Comparison of ENCODE assay signal across 28 cellular contexts in the genomic region with DNA sequence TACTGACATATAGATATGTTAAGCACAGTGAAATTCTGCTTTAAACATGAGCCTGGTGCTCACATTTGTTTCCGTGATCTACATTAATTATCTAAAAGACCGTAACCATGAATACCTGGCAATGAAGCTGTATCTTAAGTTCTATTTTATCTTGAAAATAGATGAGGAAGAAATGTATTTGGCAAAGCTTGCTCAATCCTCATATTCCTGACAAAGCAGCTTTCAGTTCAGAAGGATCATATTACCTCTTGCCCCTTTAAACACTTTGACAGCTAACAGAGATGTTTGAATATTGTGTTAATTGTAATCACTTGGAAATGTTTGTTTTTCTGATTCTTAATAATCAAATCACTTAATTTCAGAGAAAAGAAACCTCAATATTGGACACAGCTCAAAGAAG. TPM values are rescaled to one million over a fixed set of nuclear protein-coding genes. Genes with fewer than 3 reads are reported as not detected.
A peak's percentile ranks its signal among the peaks of the same experiment; 100 is the strongest.
DNase-seq lines count a peak whose midpoint lies in the region; ATAC-seq, FAIRE-seq and TF ChIP-seq lines count a peak whose summit lies in the region.
"Had no signal": no experiment of that assay in that cellular context is flagged by ENCODE, and none has a peak within 500 bp of the region (broad histone marks: within the 10 kb centered on the region; RNA-seq: fewer than 3 reads in every experiment).

No MANE protein-coding gene starts in this region.

- H2AFZ ChIP-seq in keratinocyte (ENCODE audit: control insufficient read depth, low read length) (peak overlapping the region; percentile 10), mammary epithelial cell (ENCODE audit: low read depth, low read length) (no peak overlapping the region)

- WGBS in mammary epithelial cell (ENCODE audit: low coverage, missing lambda C conversion rate): 92% methylated on average over 2 of the region's 2 CpGs

- no peaks in the 10 kb centered on the region for H3K27me3 ChIP-seq in keratinocyte (ENCODE audit: control insufficient read depth, extremely low read depth, insufficient read depth, low read length)
- peaks cover 2% of the 10 kb centered on the region for H3K27me3 ChIP-seq in mammary epithelial cell (ENCODE audit: insufficient read depth, low read length)
- H3K27me3 ChIP-seq: adrenal gland, cardiac muscle cell, left lung, pancreas, right lobe of liver, thyroid gland had no signal

- CTCF ChIA-PET in mammary epithelial cell (lab: Charles Lee; ENCODE audit: low non-redundant PET) (no interaction called here), RWPE1 (lab: Yijun Ruan, JAX) (no interaction called here)

- H3K27ac ChIP-seq in keratinocyte (ENCODE audit: control insufficient read depth, insufficient read depth, low read length) (no peak overlapping the region), mammary epithelial cell (ENCODE audit: insufficient read depth, low read depth, low read length) (no peak overlapping the region), RWPE1 (no peak overlapping the region)
- H3K27ac ChIP-seq: adrenal gland, cardiac muscle cell, pancreas, right lobe of liver, thyroid gland had no signal

- H3K4me3 ChIP-seq in astrocyte of the cerebellum (ENCODE audit: low read depth, low read length) (no peak overlapping the region), keratinocyte (ENCODE audit: control insufficient read depth in 2 of 3, extremely low read depth in 1 of 3, insufficient read depth in 2 of 3, low read depth in 1 of 3, low read length in 3 of 3) (no peak overlapping the region), mammary epithelial cell (replicated peaks in 1 of 3; ENCODE audit: insufficient read depth in 1 of 3, low read depth in 2 of 3, low read length in 3 of 3) (no peak overlapping the region)
- H3K4me3 ChIP-seq: adrenal gland, cardiac muscle cell, left lung, pancreas, right lobe of liver, thyroid gland had no signal

- H3K36me3 ChIP-seq in keratinocyte (ENCODE audit: control insufficient read depth in 2 of 2, extremely low read depth in 1 of 2, insufficient read depth in 2 of 2, low read length in 2 of 2): no peaks in the 10 kb centered on the region
- H3K36me3 ChIP-seq in mammary epithelial cell (ENCODE audit: insufficient read depth, low read length): no peaks in the 10 kb centered on the region
- H3K36me3 ChIP-seq: adrenal gland, cardiac muscle cell, left lung, pancreas, right lobe of liver, thyroid gland had no signal

- FAIRE-seq in keratinocyte (lab: Jason Lieb, UNC): no peak
- FAIRE-seq: pancreas had no signal

- in situ Hi-C loops in astrocyte of the cerebellum (cut with HindIII; ENCODE audit: low sequenced_read_pairs) (loop anchor here (25.0 kb wide), 1 partner anchor 342 kb away; no protein-coding TSS in a partner anchor), mammary epithelial cell (cut with MboI; ENCODE audit: low sequenced_read_pairs in 2 of 2) (loop anchor here in 1 of 2 donors (25.0 kb wide), 1 partner anchor 342 kb away; no protein-coding TSS in a partner anchor)

- H3K4me1 ChIP-seq in keratinocyte (ENCODE audit: control insufficient read depth, extremely low read depth, insufficient read depth, low read length) (no peaks in the 10 kb centered on the region), mammary epithelial cell (ENCODE audit: insufficient read depth, low read length) (no peaks in the 10 kb centered on the region)
- H3K4me1 ChIP-seq: adrenal gland, left lung, pancreas, right lobe of liver, thyroid gland had no signal

- dilution Hi-C loops in keratinocyte (cut with MboI; ENCODE audit: extremely low pct_ligation_motif_present, low sequenced_read_pairs) (loop anchor here (25.0 kb wide), 1 partner anchor 342 kb away; no protein-coding TSS in a partner anchor), mammary epithelial cell (cut with HindIII; ENCODE audit: low sequenced_read_pairs) (no loop called here)

- H4K20me1 ChIP-seq in keratinocyte (ENCODE audit: control insufficient read depth, extremely low read depth, insufficient read depth, low read length) (no peaks in the 10 kb centered on the region), mammary epithelial cell (ENCODE audit: insufficient read depth, low read length) (peaks cover 3% of the 10 kb centered on the region)

- TF ChIP-seq CTCF in astrocyte of the cerebellum (IDR thresholded peaks at IDR 0.05; ENCODE audit: low read depth, low read length, missing control alignments): no peak
- no peak for TF ChIP-seq CTCF in keratinocyte (optimal IDR thresholded peaks at IDR 0.05 in 1 of 3, IDR thresholded peaks at IDR 0.05 in 1 of 3, conservative IDR thresholded peaks at IDR 0.05 in 1 of 3; ENCODE audit: extremely low read depth in 1 of 3, insufficient read depth in 2 of 3, low read length in 3 of 3)
- TF ChIP-seq CTCF in mammary epithelial cell (conservative IDR thresholded peaks at IDR 0.05 in 1 of 2, IDR thresholded peaks at IDR 0.05 in 1 of 2; ENCODE audit: extremely low read depth in 1 of 2, insufficient read depth in 1 of 2, low read depth in 1 of 2, low read length in 2 of 2): no peak
- TF ChIP-seq CTCF in RWPE1 (conservative IDR thresholded peaks at IDR 0.05; ENCODE audit: low read depth): no peak

- H3K9me3 ChIP-seq in keratinocyte (ENCODE audit: control insufficient read depth, low read depth, low read length) (no peaks in the 10 kb centered on the region), mammary epithelial cell (replicated peaks; ENCODE audit: insufficient read depth, low read length) (no peaks in the 10 kb centered on the region)
- H3K9me3 ChIP-seq: adrenal gland, left lung, pancreas, right lobe of liver, thyroid gland had no signal

- no peaks in the 10 kb centered on the region for H3K79me2 ChIP-seq in keratinocyte (ENCODE audit: control insufficient read depth, insufficient read depth, low read length)
- no peaks in the 10 kb centered on the region for H3K79me2 ChIP-seq in mammary epithelial cell (ENCODE audit: insufficient read depth, low read length)

- no peak overlapping the region for H3K4me2 ChIP-seq in keratinocyte (ENCODE audit: control insufficient read depth, extremely low read depth, insufficient read depth, low read depth, low read length)
- no peak overlapping the region for H3K4me2 ChIP-seq in mammary epithelial cell (ENCODE audit: insufficient read depth, low read depth, low read length)

- no TSS peak for BruUV-seq in mammary epithelial cell (replicated peaks; lab: Mats Ljungman, UMichigan)

- intact Hi-C loops in mammary epithelial cell (cut with micrococcal nuclease): no loop called here

- H3K9ac ChIP-seq in keratinocyte (ENCODE audit: control insufficient read depth, extremely low read depth, insufficient read depth, low read length) (no peak overlapping the region), mammary epithelial cell (ENCODE audit: insufficient read depth, low read length) (no peak overlapping the region)

- POLR2A ChIA-PET in RWPE1 (lab: Yijun Ruan, JAX; ENCODE audit: low non-redundant PET): no interaction called here

- no peaks in the 10 kb centered on the region for H3K9me1 ChIP-seq in keratinocyte (ENCODE audit: control insufficient read depth, extremely low read depth, insufficient read depth, low read length)

- no peak for ATAC-seq in HG03025 (IDR thresholded peaks at IDR 0.05; ENCODE audit: low FRiP score, unreplicated experiment)
- ATAC-seq: activated CD8-positive, alpha-beta T cell treated with anti-CD3 and anti-CD28 coated beads, Interleukin-2, amount 10 ng/mL, durations not matched to agents 7 days and 5 days; left lung; naive thymus-derived CD8-positive, alpha-beta T cell; right lobe of liver; stimulated activated naive CD8-positive, alpha-beta T cell treated with anti-CD3 and anti-CD28 coated beads, Interleukin-15, amount 100 ng/mL, for 72 hours had no signal

- DNase-seq in NCI-H2171 treated with DMSO at 0.1 percent for 48 hours (lab: John Stamatoyannopoulos, UW) (peak; percentile 19), NCI-H2171 (lab: John Stamatoyannopoulos, UW) (no peak), astrocyte of the cerebellum (ENCODE audit: low read depth) (peak; percentile 3), keratinocyte (ENCODE audit: low read depth, low spot score) (no peak), mammary epithelial cell (no peak), iPS-NIHi7 (ENCODE audit: extremely low spot score) (no peak), RWPE1 (ENCODE audit: low spot score) (no peak)
- DNase-seq: 8988T; activated CD8-positive, alpha-beta T cell treated with anti-CD3 and anti-CD28 coated beads, Interleukin-2, amount 10 ng/mL, durations not matched to agents 7 days and 5 days; activated gamma-delta T cell treated with Interleukin-2 at 50 U/mL for 16 hours; adrenal gland; CD4-positive, alpha-beta T cell; head of caudate nucleus; left lung; naive thymus-derived CD8-positive, alpha-beta T cell; NCI-H1417 treated with DMSO at 0.1 percent for 48 hours; NCI-H2107; NCI-H524 treated with DMSO at 0.1 percent for 48 hours; pancreas; right lobe of liver; RPMI8226; stimulated activated naive CD8-positive, alpha-beta T cell treated with anti-CD3 and anti-CD28 coated beads, Interleukin-15, amount 100 ng/mL, for 72 hours; T-helper 2 cell; thyroid gland had no signal

RNA-seq across cellular contexts. Expression of gene EPYC, which starts 9.7 kb away (rescaled TPM):
- polyA plus RNA-seq in keratinocyte (not detected in 3 replicates), mammary epithelial cell (not detected)
- polyA plus RNA-seq in keratinocyte (2011; ENCODE audit: low read depth): not detected
- polyA plus RNA-seq in keratinocyte (2011; cell fraction: cytosol; rRNA removed): not detected in 2 replicates
- polyA plus RNA-seq in keratinocyte (2011; cell fraction: nucleus; rRNA removed): not detected in 2 replicates
- polyA plus RNA-seq in keratinocyte (2012; ENCODE audit: low replicate concordance): not detected in 2 replicates
- polyA minus RNA-seq in keratinocyte (not detected in 3 replicates), mammary epithelial cell (not detected)
- polyA minus RNA-seq in keratinocyte (2011; cell fraction: cytosol; rRNA and poly(A)+ RNA removed): not detected
- not detected in 2 replicates for polyA minus RNA-seq in keratinocyte (2011; cell fraction: nucleus; rRNA and poly(A)+ RNA removed)
- total RNA-seq in mammary epithelial cell: not detected
- total RNA-seq: activated CD8-positive, alpha-beta T cell treated with anti-CD3 and anti-CD28 coated beads, Interleukin-2, amount 10 ng/mL, durations not matched to agents 7 days and 5 days; cardiac muscle cell; CD4-positive, alpha-beta T cell; mesenteric fat pad; naive thymus-derived CD8-positive, alpha-beta T cell; right lobe of liver; thyroid gland had no signal
- polyA plus RNA-seq: adrenal gland; cardiac muscle cell; IgD-negative memory B cell; naive thymus-derived CD8-positive, alpha-beta T cell; pancreas had no signal

RNA-seq across cellular contexts. Expression of gene CCER1, which starts 40.1 kb away (rescaled TPM):
- polyA plus RNA-seq in keratinocyte (not detected in 3 replicates), mammary epithelial cell (not detected)
- polyA plus RNA-seq in keratinocyte (2011; ENCODE audit: low read depth): not detected
- not detected in 2 replicates for polyA plus RNA-seq in keratinocyte (2011; cell fraction: cytosol; rRNA removed)
- polyA plus RNA-seq in keratinocyte (2011; cell fraction: nucleus; rRNA removed): not detected in 2 replicates
- not detected in 2 replicates for polyA plus RNA-seq in keratinocyte (2012; ENCODE audit: low replicate concordance)
- polyA minus RNA-seq in keratinocyte (not detected in 3 replicates), mammary epithelial cell (not detected)
- polyA minus RNA-seq in keratinocyte (2011; cell fraction: cytosol; rRNA and poly(A)+ RNA removed): not detected
- not detected in 2 replicates for polyA minus RNA-seq in keratinocyte (2011; cell fraction: nucleus; rRNA and poly(A)+ RNA removed)
- not detected for total RNA-seq in mammary epithelial cell
- total RNA-seq: activated CD8-positive, alpha-beta T cell treated with anti-CD3 and anti-CD28 coated beads, Interleukin-2, amount 10 ng/mL, durations not matched to agents 7 days and 5 days; adrenal gland; cardiac muscle cell; CD4-positive, alpha-beta T cell; left lung; mesenteric fat pad; naive thymus-derived CD8-positive, alpha-beta T cell; pancreas; right lobe of liver had no signal
- polyA plus RNA-seq: adrenal gland; cardiac muscle cell; IgD-negative memory B cell; naive thymus-derived CD8-positive, alpha-beta T cell; pancreas had no signal

Comparison
In these comparisons a context has a peak if more than half of its experiments do, and no peak if none do; other contexts are left out.
1. DNase-seq: peak in NCI-H2171 treated with DMSO at 0.1 percent for 48 hours (single experiment) and astrocyte of the cerebellum (single experiment); none in NCI-H2171 (single experiment), keratinocyte (single experiment), mammary epithelial cell (single experiment), iPS-NIHi7 (single experiment) and RWPE1 (single experiment).